12 cellular contexts compared by ENCODE assay signal in genomic region chr11:3903207-3903896, GRCh38. TPM values are rescaled to one million over a fixed set of nuclear protein-coding genes. Genes with fewer than 3 reads are reported as not detected.
DNase-seq lines count a peak whose midpoint lies in the region; ATAC-seq and TF ChIP-seq lines count a peak whose summit lies in the region.
"Had no signal": no experiment of that assay in that cellular context is flagged by ENCODE, and none has a peak within 500 bp of the region (broad histone marks: within the 10 kb centered on the region; RNA-seq: fewer than 3 reads in every experiment).

No MANE protein-coding gene starts in this region.

- no peaks in the 10 kb centered on the region for H3K27me3 Mint-ChIP-seq in CD4-positive, CD25-positive, alpha-beta regulatory T cell

- peak overlapping the region; percentile 88 to 95 (median 92) for H3K27ac Mint-ChIP-seq in CD4-positive, CD25-positive, alpha-beta regulatory T cell

- H3K4me3 Mint-ChIP-seq in CD4-positive, CD25-positive, alpha-beta regulatory T cell: peak overlapping the region; percentile 28 to 81 (median 72)

- TF ChIP-seq CTCF in NB4 (IDR thresholded peaks at IDR 0.05; ENCODE audit: low read depth, low read length): no peak

- H3K4me1 ChIP-seq in CD4-positive, CD25-positive, alpha-beta regulatory T cell (ENCODE audit: control insufficient read depth, insufficient read depth, low read length, poor library complexity, severe bottlenecking): peaks cover 69% of the 10 kb centered on the region
- H3K4me1 ChIP-seq in SJCRH30: no peaks in the 10 kb centered on the region

- no peaks in the 10 kb centered on the region for H3K36me3 ChIP-seq in CD4-positive, CD25-positive, alpha-beta regulatory T cell (ENCODE audit: control insufficient read depth, insufficient read depth, low read length)
- H3K36me3 ChIP-seq in SJCRH30: no peaks in the 10 kb centered on the region
- H3K36me3 ChIP-seq: thoracic aorta had no signal

- peaks cover 48 to 82% (median 61%) of the 10 kb centered on the region in 4 donors for H3K4me1 Mint-ChIP-seq in CD4-positive, CD25-positive, alpha-beta regulatory T cell

- H3K9me3 Mint-ChIP-seq in CD4-positive, CD25-positive, alpha-beta regulatory T cell: no peaks in the 10 kb centered on the region

- no peak for ATAC-seq in CD4-positive, CD25-positive, alpha-beta regulatory T cell (ENCODE audit: low read depth in 2 of 2)
- peak; percentile 46 for ATAC-seq in GM19452 (IDR thresholded peaks at IDR 0.05; ENCODE audit: unreplicated experiment)

- TF ChIP-seq POLR2A in NB4 (IDR thresholded peaks at IDR 0.05; ENCODE audit: extremely low read depth, insufficient read length): no peak
- TF ChIP-seq POLR2A in erythroblast (IDR thresholded peaks at IDR 0.05; ENCODE audit: low read length): no peak

- H3K9me3 ChIP-seq in CD4-positive, CD25-positive, alpha-beta regulatory T cell (ENCODE audit: control insufficient read depth in 2 of 2, low read length in 2 of 2): no peaks in the 10 kb centered on the region
- no peaks in the 10 kb centered on the region for H3K9me3 ChIP-seq in SJCRH30 (replicated peaks)
- H3K9me3 ChIP-seq: thoracic aorta had no signal

- H3K36me3 Mint-ChIP-seq in CD4-positive, CD25-positive, alpha-beta regulatory T cell: no peaks in the 10 kb centered on the region

- peak in 1 of 3 donors; percentile 31 for DNase-seq in CD4-positive, CD25-positive, alpha-beta regulatory T cell
- peak; percentile 51 for DNase-seq in NB4 (ENCODE audit: low read depth)
- peak; percentile 47 to 66 for DNase-seq in erythroblast (lab: John Stamatoyannopoulos, UW)
- DNase-seq in LoVo (ENCODE audit: low spot score): no peak
- DNase-seq in SJCRH30: no peak
- no peak for DNase-seq in amniotic stem cell (lab: John Stamatoyannopoulos, UW)
- no peak for DNase-seq in KG1 (lab: John Stamatoyannopoulos, UW)
- DNase-seq: DMS 273 treated with DMSO at 0.1 percent for 48 hours, NCI-H748 treated with DMSO at 0.1 percent for 48 hours had no signal

- H3K27ac ChIP-seq in CD4-positive, CD25-positive, alpha-beta regulatory T cell (ENCODE audit: insufficient read depth, low read length, poor library complexity, severe bottlenecking): no peak overlapping the region
- no peak overlapping the region for H3K27ac ChIP-seq in SJCRH30
- H3K27ac ChIP-seq: thoracic aorta had no signal

- no peaks in the 10 kb centered on the region for H3K27me3 ChIP-seq in CD4-positive, CD25-positive, alpha-beta regulatory T cell (ENCODE audit: control insufficient read depth, insufficient read depth, low read length)
- H3K27me3 ChIP-seq in SJCRH30: no peaks in the 10 kb centered on the region
- H3K27me3 ChIP-seq: foreskin keratinocyte had no signal

- peak overlapping the region; percentile 39 for H3K4me3 ChIP-seq in CD4-positive, CD25-positive, alpha-beta regulatory T cell (ENCODE audit: low read depth, low read length)
- H3K4me3 ChIP-seq in NB4 (ENCODE audit: low read depth, low read length): no peak overlapping the region
- no peak overlapping the region for H3K4me3 ChIP-seq in SJCRH30
- H3K4me3 ChIP-seq: thoracic aorta had no signal

RNA-seq across cellular contexts. Expression of gene STIM1, which starts 47.9 kb away (rescaled TPM):
- total RNA-seq in CD4-positive, CD25-positive, alpha-beta regulatory T cell: 134 TPM
- polyA plus RNA-seq in CD4-positive, CD25-positive, alpha-beta regulatory T cell: 10 to 100 TPM; 25.7 to 30.6 (median 29.7) TPM
- 12.9 and 14.7 TPM in 2 replicates for total RNA-seq in SJCRH30 (2014; rRNA removed; shearing (Covaris generic))

Comparison
In these comparisons a context has a peak if more than half of its experiments do, and no peak if none do; other contexts are left out.
1. DNase-seq: peak in NB4 (single experiment) and erythroblast (2 of 2); none in LoVo (single experiment), SJCRH30 (0 of 2), amniotic stem cell (single experiment) and KG1 (single experiment).